15 cellular contexts compared by ENCODE assay signal in genomic region chr19:17688853-17689595, GRCh38. TPM values are rescaled to one million over a fixed set of nuclear protein-coding genes. Genes with fewer than 3 reads are reported as not detected.
DNase-seq lines count a peak whose midpoint lies in the region; ATAC-seq and TF ChIP-seq lines count a peak whose summit lies in the region.
"Had no signal": no experiment of that assay in that cellular context is flagged by ENCODE, and none has a peak within 500 bp of the region (broad histone marks: within the 10 kb centered on the region; RNA-seq: fewer than 3 reads in every experiment).

No MANE protein-coding gene starts in this region.

- H3K27ac Mint-ChIP-seq in central memory CD8-positive, alpha-beta T cell (ENCODE audit: low read depth): no peak overlapping the region
- H3K27ac Mint-ChIP-seq in natural killer cell treated with Interleukin-12 subunit alpha and Interleukin-12 subunit beta and Interleukin-15 and Interleukin-18, amount 100 ng/mL, for 72 hours: no peak overlapping the region
- H3K27ac Mint-ChIP-seq: stimulated activated naive CD8-positive, alpha-beta T cell treated with anti-CD3 and anti-CD28 coated beads, Interleukin-15, Interleukin-2, amounts not matched to agents 100 ng/mL and 50 ng/mL, for 24 hours had no signal

- no peaks in the 10 kb centered on the region; the same call in 1 of the 2 replicates for H3K9me3 ChIP-seq in BE2C
- H3K9me3 ChIP-seq in HUES48 (ENCODE audit: control insufficient read depth, insufficient read depth, low read length): no peaks in the 10 kb centered on the region
- no peaks in the 10 kb centered on the region for H3K9me3 ChIP-seq in effector memory CD4-positive, alpha-beta T cell (ENCODE audit: control insufficient read depth, low read length)
- H3K9me3 ChIP-seq: MG63 had no signal

- peak overlapping the region; percentile 7 for H3K4me3 Mint-ChIP-seq in central memory CD8-positive, alpha-beta T cell
- peak overlapping the region; percentile 19 for H3K4me3 Mint-ChIP-seq in natural killer cell treated with Interleukin-12 subunit alpha and Interleukin-12 subunit beta and Interleukin-15 and Interleukin-18, amount 100 ng/mL, for 72 hours
- H3K4me3 Mint-ChIP-seq: stimulated activated naive CD8-positive, alpha-beta T cell treated with anti-CD3 and anti-CD28 coated beads, Interleukin-15, Interleukin-2, amounts not matched to agents 100 ng/mL and 50 ng/mL, for 24 hours had no signal

- no peak for TF ChIP-seq CTCF in BE2C (IDR thresholded peaks at IDR 0.05; ENCODE audit: low read depth, low read length)

- DNase-seq in BE2C (no peak), DMS79 (lab: John Stamatoyannopoulos, UW) (no peak)
- DNase-seq in central memory CD8-positive, alpha-beta T cell (ENCODE audit: low spot score in 2 of 2): no peak
- DNase-seq in natural killer cell treated with Interleukin-12 subunit alpha and Interleukin-12 subunit beta and Interleukin-15 and Interleukin-18, amount 100 ng/mL, for 72 hours (ENCODE audit: low spot score): peak; percentile 54
- no peak for DNase-seq in central memory CD4-positive, alpha-beta T cell
- no peak for DNase-seq in effector memory CD4-positive, alpha-beta T cell
- DNase-seq: cortex of kidney, NCI-H2029 treated with DMSO at 0.1 percent for 48 hours, T1000 had no signal

- no peaks in the 10 kb centered on the region for H3K9me3 Mint-ChIP-seq in central memory CD8-positive, alpha-beta T cell
- peaks cover 4% of the 10 kb centered on the region for H3K9me3 Mint-ChIP-seq in natural killer cell treated with Interleukin-12 subunit alpha and Interleukin-12 subunit beta and Interleukin-15 and Interleukin-18, amount 100 ng/mL, for 72 hours
- H3K9me3 Mint-ChIP-seq: stimulated activated naive CD8-positive, alpha-beta T cell treated with anti-CD3 and anti-CD28 coated beads, Interleukin-15, Interleukin-2, amounts not matched to agents 100 ng/mL and 50 ng/mL, for 24 hours had no signal

- ATAC-seq in central memory CD8-positive, alpha-beta T cell (replicated peaks; ENCODE audit: extremely low read depth, poor library complexity, severe bottlenecking): no peak
- no peak for ATAC-seq in natural killer cell treated with Interleukin-12 subunit alpha and Interleukin-12 subunit beta and Interleukin-15 and Interleukin-18, amount 100 ng/mL, for 72 hours
- ATAC-seq in GM18498 (IDR thresholded peaks at IDR 0.05; ENCODE audit: unreplicated experiment): no peak

- H3K27me3 ChIP-seq in BE2C: no peaks in the 10 kb centered on the region
- no peaks in the 10 kb centered on the region for H3K27me3 ChIP-seq in HUES48 (ENCODE audit: control insufficient read depth, insufficient read depth, low read length)
- H3K27me3 ChIP-seq in effector memory CD4-positive, alpha-beta T cell (replicated peaks; ENCODE audit: control insufficient read depth, insufficient read depth, low read length, poor library complexity, severe bottlenecking): peaks cover 28% of the 10 kb centered on the region

- no peaks in the 10 kb centered on the region for H3K4me1 ChIP-seq in BE2C
- H3K4me1 ChIP-seq in HUES48 (ENCODE audit: control insufficient read depth, insufficient read depth, low read length): peaks cover 9% of the 10 kb centered on the region
- H3K4me1 ChIP-seq in effector memory CD4-positive, alpha-beta T cell (ENCODE audit: control insufficient read depth, insufficient read depth, low read length, poor library complexity, severe bottlenecking): peaks cover 13% of the 10 kb centered on the region

- H3K27me3 Mint-ChIP-seq in central memory CD8-positive, alpha-beta T cell: peaks cover 85% of the 10 kb centered on the region
- H3K27me3 Mint-ChIP-seq in natural killer cell treated with Interleukin-12 subunit alpha and Interleukin-12 subunit beta and Interleukin-15 and Interleukin-18, amount 100 ng/mL, for 72 hours: peaks cover 27 to 37% of the 10 kb centered on the region in 2 donors

- H3K4me1 Mint-ChIP-seq in central memory CD8-positive, alpha-beta T cell: peaks cover 16% of the 10 kb centered on the region
- peaks cover 11 to 12% of the 10 kb centered on the region in 2 donors for H3K4me1 Mint-ChIP-seq in natural killer cell treated with Interleukin-12 subunit alpha and Interleukin-12 subunit beta and Interleukin-15 and Interleukin-18, amount 100 ng/mL, for 72 hours (ENCODE audit: low read depth in 2 of 2)

- H3K9ac ChIP-seq in HUES48 (ENCODE audit: low read depth, low read length): no peak overlapping the region

- H3K4me3 ChIP-seq in BE2C (ENCODE audit: low read depth, low read length) (peak overlapping the region; percentile 70), HUES48 (ENCODE audit: low read depth, low read length) (peak overlapping the region; percentile 70)
- H3K4me3 ChIP-seq in effector memory CD4-positive, alpha-beta T cell (ENCODE audit: insufficient read depth, low read depth, low read length, poor library complexity, severe bottlenecking): no peak overlapping the region
- H3K4me3 ChIP-seq: MG63 had no signal

- no peaks in the 10 kb centered on the region; the same call in 1 of the 2 replicates for H3K36me3 ChIP-seq in BE2C
- no peaks in the 10 kb centered on the region for H3K36me3 ChIP-seq in HUES48 (ENCODE audit: control insufficient read depth, insufficient read depth, low read length)
- H3K36me3 ChIP-seq in effector memory CD4-positive, alpha-beta T cell (ENCODE audit: control insufficient read depth, insufficient read depth, low read length): no peaks in the 10 kb centered on the region
- H3K36me3 ChIP-seq: MG63 had no signal

- H3K36me3 Mint-ChIP-seq in central memory CD8-positive, alpha-beta T cell (ENCODE audit: insufficient read depth): no peaks in the 10 kb centered on the region
- H3K36me3 Mint-ChIP-seq in natural killer cell treated with Interleukin-12 subunit alpha and Interleukin-12 subunit beta and Interleukin-15 and Interleukin-18, amount 100 ng/mL, for 72 hours: peaks cover 6% of the 10 kb centered on the region

- no peak overlapping the region for H3K27ac ChIP-seq in HUES48 (ENCODE audit: low read depth, low read length)
- H3K27ac ChIP-seq in effector memory CD4-positive, alpha-beta T cell (ENCODE audit: insufficient read depth, low read length, poor library complexity, severe bottlenecking): no peak overlapping the region

RNA-seq across cellular contexts. Expression of gene UNC13A, which starts 0.9 kb away (rescaled TPM):
- polyA plus RNA-seq in BE2C (2012; ENCODE audit: insufficient read depth, insufficient read length, low read depth): 47.3 TPM
- not detected for total RNA-seq in natural killer cell treated with Interleukin-12 subunit alpha and Interleukin-12 subunit beta and Interleukin-15 and Interleukin-18, amount 100 ng/mL, for 72 hours
- total RNA-seq: lower leg skin, skeletal muscle tissue had no signal

RNA-seq across cellular contexts. Expression of gene MAP1S, which starts 30.3 kb away (rescaled TPM):
- polyA plus RNA-seq in BE2C (2012; ENCODE audit: insufficient read depth, insufficient read length, low read depth): 288 TPM
- 10 to 100 TPM; 71.0 to 75.6 TPM for total RNA-seq in natural killer cell treated with Interleukin-12 subunit alpha and Interleukin-12 subunit beta and Interleukin-15 and Interleukin-18, amount 100 ng/mL, for 72 hours
